8 cellular contexts compared by ENCODE assay signal in genomic region chr14:21846227-21846885, GRCh38.
DNase-seq lines count a peak whose midpoint lies in the region; ATAC-seq and TF ChIP-seq lines count a peak whose summit lies in the region.

No MANE protein-coding gene starts in this region.

- TF ChIP-seq CTCF in fibroblast of the aortic adventitia (IDR thresholded peaks at IDR 0.05; ENCODE audit: insufficient read depth, low read length): peak; percentile 50

- ATAC-seq in GM21529 (IDR thresholded peaks at IDR 0.05; ENCODE audit: unreplicated experiment): no peak
- no peak for ATAC-seq in GM18519 (IDR thresholded peaks at IDR 0.05; ENCODE audit: low FRiP score, unreplicated experiment)

- DNase-seq in SIG-M5 treated with dmso at 0.1 percent for 504 hours (lab: John Stamatoyannopoulos, UW; ENCODE audit: unreplicated experiment) (peak; percentile 2), SIG-M5 (lab: John Stamatoyannopoulos, UW) (no peak), NCI-H2227 (lab: John Stamatoyannopoulos, UW; ENCODE audit: unreplicated experiment) (peak; percentile 11), fibroblast of the aortic adventitia (ENCODE audit: low read depth) (no peak)
- peak; percentile 83 for DNase-seq in activated CD8-positive, alpha-beta memory T cell treated with anti-CD3 and anti-CD28 coated beads for 24 hours
- peak; percentile 60 to 64 for DNase-seq in stimulated activated CD4-positive, alpha-beta T cell treated with anti-CD3 and anti-CD28 coated beads, Interleukin-15, amount 100 ng/mL, for 48 hours (ENCODE audit: low read depth in 2 of 2)

- no peak overlapping the region for H3K4me3 ChIP-seq in fibroblast of the aortic adventitia (ENCODE audit: low read depth, low read length)

Comparison
In these comparisons a context has a peak if more than half of its experiments do, and no peak if none do; other contexts are left out.
1. DNase-seq: peak in SIG-M5 treated with dmso at 0.1 percent for 504 hours (single experiment), NCI-H2227 (single experiment), activated CD8-positive, alpha-beta memory T cell treated with anti-CD3 and anti-CD28 coated beads for 24 hours (single experiment) and stimulated activated CD4-positive, alpha-beta T cell treated with anti-CD3 and anti-CD28 coated beads, Interleukin-15, amount 100 ng/mL, for 48 hours (2 of 2); none in SIG-M5 (single experiment) and fibroblast of the aortic adventitia (single experiment).